ENCODE assay signal across 7 cellular contexts in the genomic region with DNA sequence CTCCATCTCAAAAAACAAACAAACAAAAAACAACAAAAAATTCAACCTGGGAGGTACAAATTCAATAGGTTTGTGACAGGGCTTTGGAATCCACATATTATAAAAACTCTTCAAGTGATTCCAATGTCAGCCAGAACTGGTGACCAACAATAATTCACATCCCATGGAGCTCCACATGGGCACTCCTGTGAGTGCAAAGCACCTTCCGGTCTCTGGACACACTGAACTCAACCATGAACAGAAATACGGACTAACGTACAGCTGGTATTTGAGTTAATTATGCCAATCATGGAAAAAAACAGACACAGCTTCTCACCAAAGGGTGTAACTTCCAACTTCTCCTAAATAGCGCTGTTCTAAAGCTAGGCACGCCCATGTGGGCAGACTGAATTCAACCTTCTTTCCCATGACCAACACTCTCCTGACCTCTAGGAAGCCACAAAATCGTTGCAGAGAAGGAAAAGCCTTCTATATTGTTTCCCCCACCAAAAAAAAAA.
DNase-seq lines count a peak whose midpoint lies in the region; ATAC-seq and TF ChIP-seq lines count a peak whose summit lies in the region.
"Not testable (repeated sequence)": the region's sequence is repeated elsewhere in the genome, so short reads cannot be mapped to it uniquely, and the experiment has no call there.

No MANE protein-coding gene starts in this region.

- H3K4me3 ChIP-seq in HUES64 (ENCODE audit: low read length) = peak overlapping the region; percentile 94
- peak overlapping the region; percentile 35 to 86 (median 75) for H3K4me3 ChIP-seq in dorsolateral prefrontal cortex
- peak overlapping the region; percentile 68 for H3K4me3 ChIP-seq in parathyroid adenoma (ENCODE audit: low read depth, low read length)

- peak overlapping the region; percentile 70 for H3K4me2 ChIP-seq in parathyroid adenoma (ENCODE audit: low read length)

- H3K27ac ChIP-seq in HUES64 (ENCODE audit: low read depth, low read length) = not testable (repeated sequence)
- H3K27ac ChIP-seq in dorsolateral prefrontal cortex = peak overlapping the region in 50 of 59 donors; percentile 73 to 98 (median 88)
- H3K27ac ChIP-seq in parathyroid adenoma = peak overlapping the region; percentile 96

- H3K4me1 Mint-ChIP-seq in activated CD4-positive, alpha-beta memory T cell treated with anti-CD3 and anti-CD28 coated beads for 36 hours (ENCODE audit: low read depth); immature natural killer cell: not testable (repeated sequence)

- H3K4me1 ChIP-seq in HUES64 (ENCODE audit: insufficient read depth, low read length); parathyroid adenoma: not testable (repeated sequence)

- not testable (repeated sequence) for H3K36me3 Mint-ChIP-seq in activated CD4-positive, alpha-beta memory T cell treated with anti-CD3 and anti-CD28 coated beads for 36 hours; immature natural killer cell

- POLR2A ChIA-PET in activated CD4-positive, alpha-beta memory T cell treated with anti-CD3 and anti-CD28 coated beads for 36 hours (lab: Charles Lee) = not testable (repeated sequence)

- H3K9ac ChIP-seq in HUES64 (ENCODE audit: low read depth, low read length) = peak overlapping the region; percentile 93; the same call in 1 of the 2 replicates
- H3K9ac ChIP-seq in parathyroid adenoma = not testable (repeated sequence)

- not testable (repeated sequence) for H3K79me2 ChIP-seq in parathyroid adenoma

- TF ChIP-seq CTCF in dorsolateral prefrontal cortex (IDR thresholded peaks at IDR 0.05 in 54 of 56, conservative IDR thresholded peaks at IDR 0.05 in 2 of 56; ENCODE audit: low read depth in 1 of 56, partially characterized antibody in 56 of 56); parathyroid adenoma (IDR thresholded peaks at IDR 0.05): not testable (repeated sequence)

- H3K36me3 ChIP-seq in HUES64 (ENCODE audit: insufficient read depth, low read length); parathyroid adenoma (ENCODE audit: control insufficient read depth, insufficient read depth, low read length): not testable (repeated sequence)

- CTCF ChIA-PET in activated CD4-positive, alpha-beta memory T cell treated with anti-CD3 and anti-CD28 coated beads for 36 hours (lab: Charles Lee) = not testable (repeated sequence)

- no CpG with 5 or more reads among the region's 6 CpGs for WGBS in HUES64

- intact Hi-C loops in activated CD4-positive, alpha-beta memory T cell treated with anti-CD3 and anti-CD28 coated beads for 36 hours (cut with micrococcal nuclease); dorsolateral prefrontal cortex (cut with DNase I): not testable (repeated sequence)

- H3K27me3 Mint-ChIP-seq in activated CD4-positive, alpha-beta memory T cell treated with anti-CD3 and anti-CD28 coated beads for 36 hours; immature natural killer cell (ENCODE audit: low read depth in 3 of 3): not testable (repeated sequence)

- not testable (repeated sequence) for H3K27me3 ChIP-seq in HUES64 (ENCODE audit: insufficient read depth, low read length); dorsolateral prefrontal cortex; parathyroid adenoma (ENCODE audit: control insufficient read depth, insufficient read depth, low read length)

- H3K4me3 Mint-ChIP-seq in activated CD4-positive, alpha-beta memory T cell treated with anti-CD3 and anti-CD28 coated beads for 36 hours = peak overlapping the region; percentile 88
- peak overlapping the region; percentile 92 to 99 (median 96) for H3K4me3 Mint-ChIP-seq in immature natural killer cell

- not testable (repeated sequence) for H3K9me3 ChIP-seq in HUES64 (ENCODE audit: insufficient read depth, low read depth, low read length); parathyroid adenoma (ENCODE audit: control insufficient read depth, low read length)

- not testable (repeated sequence) for H3K9me3 Mint-ChIP-seq in activated CD4-positive, alpha-beta memory T cell treated with anti-CD3 and anti-CD28 coated beads for 36 hours; immature natural killer cell

- DNase-seq in activated CD4-positive, alpha-beta memory T cell treated with anti-CD3 and anti-CD28 coated beads for 36 hours; dorsolateral prefrontal cortex; immature natural killer cell: not testable (repeated sequence)

- peak; percentile 17 for ATAC-seq in GM18867 (IDR thresholded peaks at IDR 0.05; ENCODE audit: unreplicated experiment)
- ATAC-seq in HG02588 (IDR thresholded peaks at IDR 0.05; ENCODE audit: unreplicated experiment) = peak; percentile 26

- H3K27ac Mint-ChIP-seq in activated CD4-positive, alpha-beta memory T cell treated with anti-CD3 and anti-CD28 coated beads for 36 hours = peak overlapping the region; percentile 93
- H3K27ac Mint-ChIP-seq in immature natural killer cell = peak overlapping the region; percentile 85 to 99 (median 94)

- not testable (repeated sequence) for H2AFZ ChIP-seq in parathyroid adenoma
